11 cellular contexts compared by ENCODE assay signal in the genomic region with DNA sequence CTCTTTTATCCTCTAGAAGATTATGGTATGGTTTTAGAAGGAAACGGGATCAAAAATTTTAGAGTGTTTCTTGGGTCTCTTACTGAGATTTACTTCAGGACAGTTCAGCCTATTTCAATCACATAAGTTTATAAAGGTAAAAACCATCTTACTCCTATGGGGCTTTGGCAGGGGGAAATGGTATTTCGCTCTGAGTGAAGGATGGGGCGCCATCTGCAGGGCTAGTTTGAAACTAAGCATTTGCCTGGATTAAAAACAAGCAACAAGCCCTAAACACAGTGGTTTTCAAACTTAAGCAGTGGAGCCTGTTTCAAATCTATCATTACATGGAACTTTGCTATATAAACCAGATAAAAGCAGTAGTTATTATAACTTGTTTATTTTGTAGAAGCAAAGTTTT.
A peak's percentile ranks its signal among the peaks of the same experiment; 100 is the strongest.
DNase-seq lines count a peak whose midpoint lies in the region; ATAC-seq, FAIRE-seq and TF ChIP-seq lines count a peak whose summit lies in the region.
"Had no signal": no experiment of that assay in that cellular context is flagged by ENCODE, and none has a peak within 500 bp of the region (broad histone marks: within the 10 kb centered on the region; RNA-seq: fewer than 3 reads in every experiment).

No MANE protein-coding gene starts in this region.

- H3K27me3 ChIP-seq in HAP-1 (ENCODE audit: low read depth) (no peaks in the 10 kb centered on the region), kidney epithelial cell (ENCODE audit: control insufficient read depth, insufficient read depth, low read length) (no peaks in the 10 kb centered on the region)
- no peaks in the 10 kb centered on the region for H3K27me3 ChIP-seq in CD8-positive, alpha-beta memory T cell (ENCODE audit: insufficient read depth, low read length, poor library complexity, severe bottlenecking)
- H3K27me3 ChIP-seq: foreskin keratinocyte had no signal

- no peak overlapping the region for H3K27ac ChIP-seq in CD8-positive, alpha-beta memory T cell (ENCODE audit: low read depth, low read length)
- H3K27ac ChIP-seq: foreskin keratinocyte had no signal

- no peak overlapping the region for H3K27ac Mint-ChIP-seq in CD8-positive, alpha-beta memory T cell

- peak; percentile 63 for DNase-seq in DMS 273 (lab: John Stamatoyannopoulos, UW; ENCODE audit: unreplicated experiment)
- DNase-seq in DMS 273 treated with DMSO at 0.1 percent for 48 hours (lab: John Stamatoyannopoulos, UW), result no peak
- peak; percentile 28 to 60 for DNase-seq in HAP-1 (ENCODE audit: low spot score in 2 of 2)
- no peak for DNase-seq in RCC 7860 (ENCODE audit: low spot score)
- DNase-seq in kidney epithelial cell (ENCODE audit: low read depth), result no peak
- DNase-seq in CD8-positive, alpha-beta memory T cell, result no peak
- DNase-seq in NCI-H345 (lab: John Stamatoyannopoulos, UW), result no peak
- DNase-seq: 8988T, foreskin keratinocyte, T-helper 9 cell had no signal

- no peaks in the 10 kb centered on the region for H3K4me1 ChIP-seq in HAP-1
- no peaks in the 10 kb centered on the region for H3K4me1 ChIP-seq in CD8-positive, alpha-beta memory T cell (ENCODE audit: insufficient read depth, low read length)
- H3K4me1 ChIP-seq: foreskin keratinocyte had no signal

- no peaks in the 10 kb centered on the region for H3K27me3 Mint-ChIP-seq in CD8-positive, alpha-beta memory T cell

- no peaks in the 10 kb centered on the region for H3K9me3 ChIP-seq in HAP-1
- H3K9me3 ChIP-seq in CD8-positive, alpha-beta memory T cell (ENCODE audit: low read length), result no peaks in the 10 kb centered on the region

- ATAC-seq in HG03457 (IDR thresholded peaks at IDR 0.05; ENCODE audit: unreplicated experiment), result no peak
- ATAC-seq: foreskin keratinocyte had no signal

- POLR2A ChIA-PET in CD8-positive, alpha-beta memory T cell (lab: Charles Lee), result no interaction called here

- H3K4me3 ChIP-seq in HAP-1, result no peak overlapping the region
- no peak overlapping the region for H3K4me3 ChIP-seq in kidney epithelial cell (ENCODE audit: low read depth, low read length)
- no peak overlapping the region for H3K4me3 ChIP-seq in CD8-positive, alpha-beta memory T cell (ENCODE audit: low read length)

- no peaks in the 10 kb centered on the region for H3K36me3 ChIP-seq in HAP-1 (replicated peaks)
- H3K36me3 ChIP-seq in kidney epithelial cell (ENCODE audit: control insufficient read depth, insufficient read depth, low read length), result no peaks in the 10 kb centered on the region
- no peaks in the 10 kb centered on the region for H3K36me3 ChIP-seq in CD8-positive, alpha-beta memory T cell (ENCODE audit: insufficient read depth, low read length)

- no peaks in the 10 kb centered on the region for H3K36me3 Mint-ChIP-seq in CD8-positive, alpha-beta memory T cell

- peak; percentile 46 for TF ChIP-seq CTCF in kidney epithelial cell (IDR thresholded peaks at IDR 0.05; ENCODE audit: insufficient read depth, low read length, poor library complexity, severe bottlenecking)

- no peak overlapping the region for H3K4me3 Mint-ChIP-seq in CD8-positive, alpha-beta memory T cell

- peaks cover 0 to 3% (median 0%) of the 10 kb centered on the region in 5 donors for H3K9me3 Mint-ChIP-seq in CD8-positive, alpha-beta memory T cell

- CTCF ChIA-PET in CD8-positive, alpha-beta memory T cell (lab: Charles Lee), result no interaction called here

- in situ Hi-C loops in HAP-1 (cut with MboI; ENCODE audit: low sequenced_read_pairs), result no loop called here

- no peaks in the 10 kb centered on the region for H3K4me1 Mint-ChIP-seq in CD8-positive, alpha-beta memory T cell

- FAIRE-seq in RCC 7860 (lab: Jason Lieb, UNC), result peak; percentile 35

Comparison
In these comparisons a context has a peak if more than half of its experiments do, and no peak if none do; other contexts are left out.
1. DNase-seq: peak in DMS 273 (single experiment) and HAP-1 (2 of 2); none in DMS 273 treated with DMSO at 0.1 percent for 48 hours (single experiment), RCC 7860 (single experiment), kidney epithelial cell (single experiment), CD8-positive, alpha-beta memory T cell (0 of 5) and NCI-H345 (single experiment).